ENCODE assay signal across 8 cellular contexts in genomic region chr6:137661601-137662000, GRCh38.
DNase-seq lines count a peak whose midpoint lies in the region; ATAC-seq and TF ChIP-seq lines count a peak whose summit lies in the region.

No MANE protein-coding gene starts in this region.

- no peaks in the 10 kb centered on the region for H3K4me1 ChIP-seq in esophagus squamous epithelium

- H3K9me3 ChIP-seq in esophagus squamous epithelium (peaks cover 0 to 2% (median 0%) of the 10 kb centered on the region in 3 donors), T-helper 17 cell (ENCODE audit: control insufficient read depth, low read length, poor library complexity, severe bottlenecking) (no peaks in the 10 kb centered on the region)

- ATAC-seq in T-helper 17 cell = no peak

- no peak overlapping the region for H3K4me3 ChIP-seq in esophagus squamous epithelium

- H3K27me3 Mint-ChIP-seq in T-helper 17 cell = peaks cover 7% of the 10 kb centered on the region

- H3K27ac Mint-ChIP-seq in T-helper 17 cell = no peak overlapping the region

- no peak overlapping the region for H3K27ac ChIP-seq in esophagus squamous epithelium

- H3K4me3 Mint-ChIP-seq in T-helper 17 cell = no peak overlapping the region

- TF ChIP-seq POLR2A in esophagus squamous epithelium (IDR thresholded peaks at IDR 0.05) = no peak

- peak in 4 of 6 experiments; percentile 23 to 62 (median 42) for TF ChIP-seq CTCF in esophagus squamous epithelium (IDR thresholded peaks at IDR 0.05)

- WGBS in esophagus squamous epithelium, 2 donors = 80 to 83% methylated on average over 5 of the region's 5 CpGs

- peaks cover 5% of the 10 kb centered on the region for H3K4me1 Mint-ChIP-seq in T-helper 17 cell

- H3K36me3 Mint-ChIP-seq in T-helper 17 cell (ENCODE audit: low read depth) = no peaks in the 10 kb centered on the region

- in situ Hi-C loops in G401 (cut with HindIII; ENCODE audit: low sequenced_read_pairs) = no loop called here

- DNase-seq in AG08395 (ENCODE audit: low spot score) (peak; percentile 32), HCEC 1CT (peak; percentile 26), esophagus squamous epithelium (lab: John Stamatoyannopoulos, UW) (no peak), NCI-H1092 treated with DMSO at 0.1 percent for 48 hours (lab: John Stamatoyannopoulos, UW) (no peak), G401 (ENCODE audit: low spot score) (no peak), T-helper 17 cell (no peak)
- DNase-seq in activated CD4-positive, alpha-beta T cell treated with anti-CD3 and anti-CD28 coated beads for 1 hour = peak; percentile 36
- peak; percentile 64 for DNase-seq in stimulated activated CD4-positive, alpha-beta T cell treated with anti-CD3 and anti-CD28 coated beads, Interleukin-1b, Interleukin-23, amount 100 ng/mL, for 48 hours

- intact Hi-C loops in esophagus squamous epithelium (cut with DNase I) = no loop called here

- H3K36me3 ChIP-seq in esophagus squamous epithelium = no peaks in the 10 kb centered on the region

- H3K27me3 ChIP-seq in esophagus squamous epithelium = no peaks in the 10 kb centered on the region

Comparison
In these comparisons a context has a peak if more than half of its experiments do, and no peak if none do; other contexts are left out.
1. DNase-seq: peak in AG08395 (single experiment), HCEC 1CT (single experiment), activated CD4-positive, alpha-beta T cell treated with anti-CD3 and anti-CD28 coated beads for 1 hour (single experiment) and stimulated activated CD4-positive, alpha-beta T cell treated with anti-CD3 and anti-CD28 coated beads, Interleukin-1b, Interleukin-23, amount 100 ng/mL, for 48 hours (single experiment); none in esophagus squamous epithelium (single experiment), NCI-H1092 treated with DMSO at 0.1 percent for 48 hours (single experiment), G401 (single experiment) and T-helper 17 cell (0 of 3).